18 cellular contexts compared by ENCODE assay signal in genomic region chr3:124962403-124962940, GRCh38. TPM values are rescaled to one million over a fixed set of nuclear protein-coding genes. Genes with fewer than 3 reads are reported as not detected.
"Had no signal": no experiment of that assay in that cellular context is flagged by ENCODE, and none has a peak within 500 bp of the region (broad histone marks: within the 10 kb centered on the region; RNA-seq: fewer than 3 reads in every experiment).

No MANE protein-coding gene starts in this region.

- ATAC-seq: effector memory CD8-positive, alpha-beta T cell; heart left ventricle; left lung; stimulated activated naive CD8-positive, alpha-beta T cell treated with anti-CD3 and anti-CD28 coated beads, Interleukin-15, amount 100 ng/mL, for 72 hours; WTC11 had no signal

- H3K4me1 ChIP-seq: left lung, testis had no signal

- H3K4me3 ChIP-seq: heart left ventricle, left lung, testis had no signal

- DNase-seq: activated CD4-positive, alpha-beta T cell treated with anti-CD3 and anti-CD28 coated beads, Interleukin-2, amount 10 ng/mL, durations not matched to agents 7 days and 5 days; activated naive CD4-positive, alpha-beta T cell treated with anti-CD3 and anti-CD28 coated beads, Interleukin-2, amount 50 U/mL, for 16 hours; central memory CD4-positive, alpha-beta T cell; effector memory CD8-positive, alpha-beta T cell; foreskin melanocyte; heart left ventricle; left lung; stimulated activated CD4-positive, alpha-beta T cell treated with anti-CD3 and anti-CD28 coated beads, Interleukin-4, amount 100 ng/mL, for 4 hours; stimulated activated naive CD8-positive, alpha-beta T cell treated with anti-CD3 and anti-CD28 coated beads, Interleukin-15, amount 100 ng/mL, for 72 hours; T-helper 1 cell; testis had no signal

- H3K36me3 ChIP-seq: left lung had no signal

- H3K9me3 ChIP-seq: heart left ventricle, left lung, testis had no signal

- H3K27ac ChIP-seq: left lung, testis had no signal

- H3K27me3 ChIP-seq: heart left ventricle, left lung, testis had no signal

RNA-seq across cellular contexts. Expression of gene MUC13, which starts 27.9 kb away (rescaled TPM):
- total RNA-seq: activated CD4-positive, alpha-beta T cell treated with anti-CD3 and anti-CD28 coated beads, Interleukin-2, amount 10 ng/mL, durations not matched to agents 7 days and 5 days; activated CD8-positive, alpha-beta memory T cell treated with anti-CD3 and anti-CD28 coated beads for 36 hours; activated T-helper 2 cell treated with anti-CD3 and anti-CD28 coated beads, Interferon-gamma antibody, Interleukin-2, Interleukin-4, amounts not matched to agents 10 μg/mL and 5 μg/mL and 100 μg/mL, durations not matched to agents 14 hours and 24 hours and 36 hours; epithelial cell of proximal tubule; neural crest cell; osteocyte; urinary bladder had no signal
- polyA plus RNA-seq: urinary bladder had no signal
